Comparison of ENCODE assay signal across 8 cellular contexts in the genomic region with DNA sequence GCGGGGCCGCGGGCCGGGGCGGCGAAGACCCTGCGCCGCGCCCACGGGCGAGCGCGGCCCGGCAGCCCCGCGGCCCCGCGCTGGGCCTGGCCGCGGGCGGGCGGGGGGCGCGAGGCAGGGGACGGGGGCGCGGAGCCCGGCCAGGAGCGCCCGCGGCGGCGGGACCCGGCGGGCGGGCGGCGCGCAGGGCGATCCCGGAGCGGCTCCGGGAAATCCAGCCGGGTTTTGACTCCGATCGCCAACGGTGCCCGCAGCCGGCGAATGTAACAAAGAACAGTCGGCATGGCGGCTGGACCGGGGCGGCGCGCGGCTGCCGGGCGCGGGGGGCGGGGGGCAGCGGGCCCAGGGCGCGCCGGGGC. TPM values are rescaled to one million over a fixed set of nuclear protein-coding genes. Genes with fewer than 3 reads are reported as not detected.
DNase-seq lines count a peak whose midpoint lies in the region; ATAC-seq and TF ChIP-seq lines count a peak whose summit lies in the region.

No MANE protein-coding gene starts in this region.

- DNase-seq in NCI-H748 (lab: John Stamatoyannopoulos, UW; ENCODE audit: unreplicated experiment) = peak; percentile 72
- no peak for DNase-seq in NCI-H748 treated with DMSO at 0.1 percent for 48 hours (lab: John Stamatoyannopoulos, UW)
- peak; percentile 52 to 73 for DNase-seq in NCI-H1930 (lab: John Stamatoyannopoulos, UW)
- DNase-seq in cardiac fibroblast (ENCODE audit: low read depth in 2 of 2) = peak; percentile 84 to 90
- no peak for DNase-seq in kidney epithelial cell (ENCODE audit: low read depth)
- DNase-seq in stimulated activated CD4-positive, alpha-beta T cell treated with anti-CD3 and anti-CD28 coated beads, Interleukin-1b, Interleukin-23, amount 100 ng/mL, for 1 hour (ENCODE audit: low read depth in 2 of 2) = peak; percentile 39 to 52

- H3K27me3 ChIP-seq in kidney epithelial cell (ENCODE audit: control insufficient read depth, insufficient read depth, low read length) = no peaks in the 10 kb centered on the region

- ATAC-seq in HG02852 (IDR thresholded peaks at IDR 0.05; ENCODE audit: unreplicated experiment) = peak; percentile 50

- no peaks in the 10 kb centered on the region for H3K36me3 ChIP-seq in kidney epithelial cell (ENCODE audit: control insufficient read depth, insufficient read depth, low read length)

- peak overlapping the region; percentile 90 for H3K4me3 ChIP-seq in WI38 (ENCODE audit: low read depth, low read length)
- peak overlapping the region; percentile 83 to 84 for H3K4me3 ChIP-seq in cardiac fibroblast (replicated peaks in 1 of 2; ENCODE audit: low read depth in 2 of 2, low read length in 2 of 2)
- peak overlapping the region; percentile 88 for H3K4me3 ChIP-seq in kidney epithelial cell (ENCODE audit: low read depth, low read length)

- TF ChIP-seq CTCF in WI38 (IDR thresholded peaks at IDR 0.05; ENCODE audit: low read depth, low read length) (no peak), cardiac fibroblast (IDR thresholded peaks at IDR 0.05; ENCODE audit: low read depth, low read length) (no peak), kidney epithelial cell (IDR thresholded peaks at IDR 0.05; ENCODE audit: insufficient read depth, low read length, poor library complexity, severe bottlenecking) (no peak)

RNA-seq across cellular contexts. Expression of a gene that starts 0.3 kb away (rescaled TPM):
- total RNA-seq in kidney epithelial cell = 5.4 and 5.8 TPM in 2 replicates

Comparison
In these comparisons a context has a peak if more than half of its experiments do, and no peak if none do; other contexts are left out.
1. DNase-seq: peak in NCI-H748 (single experiment), NCI-H1930 (2 of 2), cardiac fibroblast (2 of 2) and stimulated activated CD4-positive, alpha-beta T cell treated with anti-CD3 and anti-CD28 coated beads, Interleukin-1b, Interleukin-23, amount 100 ng/mL, for 1 hour (2 of 2); none in NCI-H748 treated with DMSO at 0.1 percent for 48 hours (single experiment) and kidney epithelial cell (single experiment).
2. Peak in every context shown above with its lines, with median percentiles within 50 percentile points of each other: H3K4me3 ChIP-seq.